ENCODE assay signal across 8 cellular contexts in the genomic region with DNA sequence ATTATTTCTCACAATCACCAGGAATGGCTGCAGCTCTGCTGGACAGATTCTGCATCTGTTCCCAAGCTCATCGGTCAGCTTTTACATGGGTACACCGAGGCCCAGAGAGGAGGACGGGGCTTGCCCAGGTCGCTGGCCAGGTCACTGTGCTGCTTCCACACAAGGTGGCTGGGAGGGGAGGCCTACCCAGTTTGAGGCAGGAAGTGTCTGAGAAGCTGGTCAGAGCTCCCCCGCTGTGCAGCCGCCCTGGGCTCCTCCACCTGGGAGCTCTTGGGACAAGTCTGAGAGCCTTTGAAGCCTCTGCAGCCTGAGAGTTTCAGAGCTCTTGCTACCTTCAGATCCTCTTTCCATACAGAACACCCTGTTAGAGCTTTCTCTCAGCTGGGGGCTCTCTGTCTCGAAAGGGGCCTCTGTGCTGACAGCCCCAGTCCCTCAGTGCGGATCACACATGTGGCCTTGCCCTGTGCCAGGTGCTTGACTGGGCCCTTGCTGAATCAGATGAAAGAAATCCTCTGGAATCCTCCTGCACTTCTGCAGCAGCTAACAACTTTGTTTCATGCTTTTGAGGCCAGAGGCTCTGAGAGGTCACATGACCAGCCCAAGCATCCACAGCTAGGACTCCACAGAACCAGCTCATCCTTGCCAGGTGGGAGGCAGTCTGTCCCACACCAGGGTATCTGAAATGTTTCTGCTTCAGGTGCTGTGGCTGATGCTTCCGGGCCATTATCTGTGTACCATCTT.
A peak's percentile ranks its signal among the peaks of the same experiment; 100 is the strongest.
DNase-seq lines count a peak whose midpoint lies in the region; ATAC-seq and TF ChIP-seq lines count a peak whose summit lies in the region.

No MANE protein-coding gene starts in this region.

- DNase-seq in activated CD4-positive, alpha-beta T cell treated with anti-CD3 and anti-CD28 coated beads for 48 hours = peak; percentile 63
- DNase-seq in activated CD4-positive, alpha-beta T cell treated with anti-CD3 and anti-CD28 coated beads for 1 hour = no peak
- peak; percentile 52 for DNase-seq in T-helper 2 cell treated with Interferon-gamma antibody and Interleukin-4, amounts not matched to agents 5 μg/mL and 100 μg/mL, for 36 hours (ENCODE audit: low spot score)
- DNase-seq in effector memory CD8-positive, alpha-beta T cell = no peak
- DNase-seq in stimulated activated naive CD8-positive, alpha-beta T cell treated with anti-CD3 and anti-CD28 coated beads, Interleukin-15, Interleukin-2, amounts not matched to agents 100 U/mL and 50 U/mL, for 24 hours = no peak
- no peak for DNase-seq in BE2C
- DNase-seq in cortex of kidney (lab: John Stamatoyannopoulos, UW) = no peak
- no peak for DNase-seq in HAP-1 (ENCODE audit: low spot score in 2 of 2)

- peaks cover 19% of the 10 kb centered on the region for H3K36me3 Mint-ChIP-seq in T-helper 2 cell treated with Interferon-gamma antibody and Interleukin-4, amounts not matched to agents 5 μg/mL and 100 μg/mL, for 36 hours (ENCODE audit: low read depth)
- peaks cover 11% of the 10 kb centered on the region for H3K36me3 Mint-ChIP-seq in effector memory CD8-positive, alpha-beta T cell (ENCODE audit: insufficient read depth)

- no peaks in the 10 kb centered on the region for H3K27me3 Mint-ChIP-seq in T-helper 2 cell treated with Interferon-gamma antibody and Interleukin-4, amounts not matched to agents 5 μg/mL and 100 μg/mL, for 36 hours (ENCODE audit: low read depth)
- H3K27me3 Mint-ChIP-seq in effector memory CD8-positive, alpha-beta T cell = no peaks in the 10 kb centered on the region

- no peaks in the 10 kb centered on the region; the same call in 1 of the 2 replicates for H3K36me3 ChIP-seq in BE2C
- H3K36me3 ChIP-seq in HAP-1 (replicated peaks) = no peaks in the 10 kb centered on the region

- H3K9me3 ChIP-seq in BE2C (no peaks in the 10 kb centered on the region), HAP-1 (no peaks in the 10 kb centered on the region)

- H3K4me1 Mint-ChIP-seq in T-helper 2 cell treated with Interferon-gamma antibody and Interleukin-4, amounts not matched to agents 5 μg/mL and 100 μg/mL, for 36 hours (ENCODE audit: low read depth) = peaks cover 70% of the 10 kb centered on the region
- H3K4me1 Mint-ChIP-seq in effector memory CD8-positive, alpha-beta T cell (ENCODE audit: low read depth in 2 of 2) = peaks cover 15 to 21% of the 10 kb centered on the region in 2 donors

- TF ChIP-seq CTCF in BE2C (IDR thresholded peaks at IDR 0.05; ENCODE audit: low read depth, low read length) = no peak

- H3K9me3 Mint-ChIP-seq in T-helper 2 cell treated with Interferon-gamma antibody and Interleukin-4, amounts not matched to agents 5 μg/mL and 100 μg/mL, for 36 hours = no peaks in the 10 kb centered on the region
- no peaks in the 10 kb centered on the region for H3K9me3 Mint-ChIP-seq in effector memory CD8-positive, alpha-beta T cell

- in situ Hi-C loops in HAP-1 (cut with MboI; ENCODE audit: low sequenced_read_pairs) = no loop called here

- peak overlapping the region; percentile 78 for H3K27ac Mint-ChIP-seq in T-helper 2 cell treated with Interferon-gamma antibody and Interleukin-4, amounts not matched to agents 5 μg/mL and 100 μg/mL, for 36 hours
- H3K27ac Mint-ChIP-seq in effector memory CD8-positive, alpha-beta T cell = peak overlapping the region in 1 of 2 donors; percentile 65

- ATAC-seq in effector memory CD8-positive, alpha-beta T cell (replicated peaks) = peak; percentile 52
- peak; percentile 21 for ATAC-seq in stimulated activated naive CD8-positive, alpha-beta T cell treated with anti-CD3 and anti-CD28 coated beads, Interleukin-15, Interleukin-2, amounts not matched to agents 100 U/mL and 50 U/mL, for 24 hours

- peak overlapping the region; percentile 51 for H3K4me3 Mint-ChIP-seq in T-helper 2 cell treated with Interferon-gamma antibody and Interleukin-4, amounts not matched to agents 5 μg/mL and 100 μg/mL, for 36 hours
- H3K4me3 Mint-ChIP-seq in effector memory CD8-positive, alpha-beta T cell = no peak overlapping the region

- H3K4me1 ChIP-seq in BE2C (peaks cover 4% of the 10 kb centered on the region), HAP-1 (no peaks in the 10 kb centered on the region)

- H3K4me3 ChIP-seq in BE2C (ENCODE audit: low read depth, low read length) = no peak overlapping the region
- no peak overlapping the region for H3K4me3 ChIP-seq in HAP-1

- H3K27me3 ChIP-seq in BE2C (no peaks in the 10 kb centered on the region), HAP-1 (ENCODE audit: low read depth) (no peaks in the 10 kb centered on the region)

Comparison
In these comparisons a context has a peak if more than half of its experiments do, and no peak if none do; other contexts are left out.
1. DNase-seq: peak in activated CD4-positive, alpha-beta T cell treated with anti-CD3 and anti-CD28 coated beads for 48 hours (single experiment) and T-helper 2 cell treated with Interferon-gamma antibody and Interleukin-4, amounts not matched to agents 5 μg/mL and 100 μg/mL, for 36 hours (single experiment); none in activated CD4-positive, alpha-beta T cell treated with anti-CD3 and anti-CD28 coated beads for 1 hour (single experiment), effector memory CD8-positive, alpha-beta T cell (0 of 3), stimulated activated naive CD8-positive, alpha-beta T cell treated with anti-CD3 and anti-CD28 coated beads, Interleukin-15, Interleukin-2, amounts not matched to agents 100 U/mL and 50 U/mL, for 24 hours (single experiment), BE2C (single experiment), cortex of kidney (single experiment) and HAP-1 (0 of 2).